ENCODE assay signal across 8 cellular contexts in genomic region chr19:10604460-10604980, GRCh38. TPM values are rescaled to one million over a fixed set of nuclear protein-coding genes. Genes with fewer than 3 reads are reported as not detected.
DNase-seq lines count a peak whose midpoint lies in the region; ATAC-seq, FAIRE-seq and TF ChIP-seq lines count a peak whose summit lies in the region.

No MANE protein-coding gene starts in this region.

- H3K9ac ChIP-seq in duodenal mucosa (ENCODE audit: low read depth in 1 of 2, low read length in 2 of 2) = no peak overlapping the region

- H3K79me2 ChIP-seq in OCI-LY7 (ENCODE audit: insufficient read depth, low read depth, low read length) = peaks cover 64% of the 10 kb centered on the region

- intact Hi-C loops in OCI-LY7 (cut with micrococcal nuclease; ENCODE audit: unreplicated experiment) (loop anchor here (5.0 kb wide), 1 partner anchor 367 kb away; no protein-coding TSS in a partner anchor), ovary (cut with DNase I) (no loop called here)

- TF ChIP-seq POLR2A in ovary (IDR thresholded peaks at IDR 0.05) = no peak
- TF ChIP-seq POLR2A in H54 (IDR thresholded peaks at IDR 0.05; ENCODE audit: low read depth, low read length) = no peak

- ATAC-seq in GM18867 (IDR thresholded peaks at IDR 0.05; ENCODE audit: unreplicated experiment) = peak; percentile 19

- POLR2A ChIA-PET in OCI-LY7 (lab: Charles Lee) = interaction anchor here (0.5 to 3.4 kb wide), 6 partner anchors 9 to 60 kb away, joined by 3 to 22 read pairs (median 4); no protein-coding TSS in a partner anchor

- no TSS peak for BruUV-seq in OCI-LY7 (replicated peaks; lab: Mats Ljungman, UMichigan)

- 0 out of 2 replicates have a peak, but pooled peaks cover 3% of the 10 kb centered on the region for H4K20me1 ChIP-seq in OCI-LY7 (ENCODE audit: insufficient read depth, low read length)

- DNase-seq in OCI-LY7 (ENCODE audit: low spot score) = peak; percentile 73
- DNase-seq in ovary = no peak
- DNase-seq in NK-92 treated with Interleukin-12 subunit alpha and Interleukin-12 subunit beta, amount 100 ng/mL, for 24 hours (lab: John Stamatoyannopoulos, UW) = no peak
- DNase-seq in NCI-H2029 treated with DMSO at 0.1 percent for 48 hours (lab: John Stamatoyannopoulos, UW) = no peak
- no peak for DNase-seq in H54 (ENCODE audit: insufficient read length, low spot score)
- DNase-seq in G401 (ENCODE audit: low spot score) = no peak

- WGBS in ovary, 3 donors = 79 to 88% (median 87%) methylated on average over 9 of the region's 9 CpGs

- H3K36me3 ChIP-seq in OCI-LY7 (ENCODE audit: insufficient read depth, low read length) (peaks cover 24% of the 10 kb centered on the region), duodenal mucosa (ENCODE audit: control insufficient read depth in 1 of 2, insufficient read depth in 2 of 2, low read length in 2 of 2) (no peaks in the 10 kb centered on the region), ovary (no peaks in the 10 kb centered on the region)

- TF ChIP-seq EP300 in ovary (IDR thresholded peaks at IDR 0.05) = no peak

- CTCF ChIA-PET in OCI-LY7 (lab: Charles Lee; ENCODE audit: unreplicated experiment) = interaction anchor here (1.0 to 1.1 kb wide), 2 partner anchors 23 to 40 kb away, joined by 3 to 5 read pairs; no protein-coding TSS in a partner anchor

- no peak overlapping the region for H2AFZ ChIP-seq in OCI-LY7 (ENCODE audit: low read length)

- H3K27me3 ChIP-seq in duodenal mucosa (ENCODE audit: control insufficient read depth in 1 of 2, insufficient read depth in 2 of 2, low read length in 2 of 2) (no peaks in the 10 kb centered on the region), ovary (no peaks in the 10 kb centered on the region)

- no peak for FAIRE-seq in H54 (lab: Jason Lieb, UNC)

- peak overlapping the region; percentile 97 for H3K4me2 ChIP-seq in OCI-LY7 (ENCODE audit: low read length)

- H3K9me2 ChIP-seq in OCI-LY7 (ENCODE audit: insufficient read depth, low read length) = no peaks in the 10 kb centered on the region

- H3K9me3 ChIP-seq in OCI-LY7 (ENCODE audit: low read length) (no peaks in the 10 kb centered on the region), duodenal mucosa (ENCODE audit: control insufficient read depth in 1 of 2, low read length in 2 of 2) (no peaks in the 10 kb centered on the region), ovary (no peaks in the 10 kb centered on the region)

- peaks cover 40% of the 10 kb centered on the region for H3K4me1 ChIP-seq in OCI-LY7 (ENCODE audit: insufficient read depth, low read length, poor library complexity, severe bottlenecking)
- H3K4me1 ChIP-seq in duodenal mucosa (ENCODE audit: control insufficient read depth in 1 of 2, insufficient read depth in 2 of 2, low read length in 2 of 2) = peaks cover 0 to 16% of the 10 kb centered on the region in 2 donors
- peaks cover 2% of the 10 kb centered on the region for H3K4me1 ChIP-seq in ovary (ENCODE audit: insufficient read depth)

- in situ Hi-C loops in G401 (cut with HindIII; ENCODE audit: low sequenced_read_pairs) = no loop called here

- H3K27ac ChIP-seq in OCI-LY7 (ENCODE audit: low read depth, low read length, poor library complexity, severe bottlenecking) (peak overlapping the region; percentile 93), duodenal mucosa (ENCODE audit: low read depth, low read length) (peak overlapping the region; percentile 70), ovary (peak overlapping the region; percentile 62 to 68)

- TF ChIP-seq CTCF in OCI-LY7 (conservative IDR thresholded peaks at IDR 0.05; ENCODE audit: low read length) (no peak), ovary (IDR thresholded peaks at IDR 0.05) (no peak)

- peak overlapping the region; percentile 93 for H3K4me3 ChIP-seq in OCI-LY7 (ENCODE audit: low read depth, low read length, poor library complexity, severe bottlenecking)
- H3K4me3 ChIP-seq in duodenal mucosa (ENCODE audit: low read depth in 1 of 2, low read length in 2 of 2) = peak overlapping the region; percentile 23 to 83
- H3K4me3 ChIP-seq in ovary = no peak overlapping the region

RNA-seq across cellular contexts. Expression of gene AP1M2, which starts 17.4 kb away (rescaled TPM):
- 0.44 TPM in 1 of 2 replicates, not detected in the other for total RNA-seq in OCI-LY7 (2014; rRNA removed; shearing (Covaris generic))
- not detected in 2 replicates for total RNA-seq in OCI-LY7 (2022)
- 10 to 100 TPM in 1 of 7 donors, 1 to 10 TPM in 4, under 1 TPM in 1, not detected in 1; 0.86 to 45.5 (median 3.8) TPM for total RNA-seq in ovary
- under 1 TPM; 0.19 to 0.40 TPM for polyA plus RNA-seq in ovary
- 75.0 and 80.7 TPM in 2 replicates for total RNA-seq in G401 (2014; rRNA removed; shearing (Covaris generic))

RNA-seq across cellular contexts. Expression of gene SLC44A2, which starts 20.8 kb away (rescaled TPM):
- total RNA-seq in OCI-LY7 (2014; rRNA removed; shearing (Covaris generic)) = 104 and 115 TPM in 2 replicates
- total RNA-seq in OCI-LY7 (2022) (197 and 248 TPM in 2 replicates), ovary (100 to 1,000 TPM in 1 of 7 donors, 10 to 100 TPM in 6; 18.1 to 137 (median 52.3) TPM)
- polyA plus RNA-seq in ovary = 10 to 100 TPM; 37.6 to 94.1 TPM
- 7.4 and 12.8 TPM in 2 replicates for total RNA-seq in G401 (2014; rRNA removed; shearing (Covaris generic))

RNA-seq across cellular contexts. Expression of gene CDKN2D, which starts 35.7 kb away (rescaled TPM):
- total RNA-seq in OCI-LY7 (2014; rRNA removed; shearing (Covaris generic)) = 22.4 and 25.3 TPM in 2 replicates
- 26.6 and 28.1 TPM in 2 replicates for total RNA-seq in OCI-LY7 (2022)
- total RNA-seq in ovary = 1 to 10 TPM; 4.4 to 7.4 (median 5.6) TPM
- 1 to 10 TPM; 2.8 to 7.6 TPM for polyA plus RNA-seq in ovary
- 12.4 and 15.6 TPM in 2 replicates for total RNA-seq in G401 (2014; rRNA removed; shearing (Covaris generic))

RNA-seq across cellular contexts. Expression of gene KRI1, which starts 38.7 kb away (rescaled TPM):
- 44.9 and 53.6 TPM in 2 replicates for total RNA-seq in OCI-LY7 (2014; rRNA removed; shearing (Covaris generic))
- 57.0 and 58.4 TPM in 2 replicates for total RNA-seq in OCI-LY7 (2022)
- 10 to 100 TPM; 12.3 to 28.9 (median 23.6) TPM for total RNA-seq in ovary
- polyA plus RNA-seq in ovary = 10 to 100 TPM; 20.1 to 24.2 TPM
- total RNA-seq in G401 (2014; rRNA removed; shearing (Covaris generic)) = 17.4 and 27.0 TPM in 2 replicates

RNA-seq across cellular contexts. Expression of gene ILF3, which starts 49.6 kb away (rescaled TPM):
- 308 and 347 TPM in 2 replicates for total RNA-seq in OCI-LY7 (2014; rRNA removed; shearing (Covaris generic))
- 553 and 569 TPM in 2 replicates for total RNA-seq in OCI-LY7 (2022)
- 100 to 1,000 TPM in 6 of 7 donors, 10 to 100 TPM in 1; 90.0 to 295 (median 246) TPM for total RNA-seq in ovary
- 100 to 1,000 TPM; 120 to 149 TPM for polyA plus RNA-seq in ovary
- total RNA-seq in G401 (2014; rRNA removed; shearing (Covaris generic)) = 363 and 464 TPM in 2 replicates
